Comparison of ENCODE assay signal across 15 cellular contexts in the genomic region with DNA sequence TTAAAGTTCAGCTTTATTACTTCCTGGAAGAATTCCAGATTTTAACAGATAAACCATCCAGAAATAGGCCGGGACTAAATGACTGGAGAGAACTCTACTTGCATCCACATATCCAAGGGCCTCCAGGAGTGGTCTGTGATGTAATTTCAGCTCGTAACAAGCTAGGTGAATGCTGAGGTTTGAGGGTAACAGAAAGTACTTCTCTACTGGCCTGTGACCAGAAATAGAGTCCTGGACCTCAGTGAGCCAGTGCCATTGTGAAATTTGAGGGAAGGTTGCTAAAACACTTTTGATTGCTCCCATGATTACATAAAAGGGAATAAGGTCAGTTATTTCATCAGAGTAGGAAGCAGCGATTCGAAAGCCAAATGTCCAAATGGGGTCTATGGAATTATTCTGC.
DNase-seq lines count a peak whose midpoint lies in the region; ATAC-seq and TF ChIP-seq lines count a peak whose summit lies in the region.
"Had no signal": no experiment of that assay in that cellular context is flagged by ENCODE, and none has a peak within 500 bp of the region (broad histone marks: within the 10 kb centered on the region; RNA-seq: fewer than 3 reads in every experiment).

No MANE protein-coding gene starts in this region.

- 18 to 32% methylated on average over 4 of the region's 4 CpGs for WGBS in lung, 2 donors

- DNase-seq in HK-2 (ENCODE audit: unreplicated experiment) (peak; percentile 16), activated B cell treated with CpG ODN at 0.5 μM for 24 hours (no peak), lung (ENCODE audit: low spot score) (peak; percentile 35), HUDEP-2 (lab: John Stamatoyannopoulos, UW; ENCODE audit: unreplicated experiment in 76 of 76) (no peak), NCI-H2107 (lab: John Stamatoyannopoulos, UW) (no peak), GM13977 (ENCODE audit: low spot score) (no peak)
- DNase-seq: activated CD8-positive, alpha-beta memory T cell treated with anti-CD3 and anti-CD28 coated beads for 24 hours; amniotic stem cell; NCI-H1092 treated with DMSO at 0.1 percent for 48 hours; NCI-H82; nephron progenitor cell had no signal

- H3K27ac Mint-ChIP-seq in activated B cell treated with CpG ODN at 0.5 μM for 24 hours: peak overlapping the region; percentile 9
- H3K27ac Mint-ChIP-seq: nephron progenitor cell had no signal

- H3K9me3 Mint-ChIP-seq in activated B cell treated with CpG ODN at 0.5 μM for 24 hours: no peaks in the 10 kb centered on the region
- H3K9me3 Mint-ChIP-seq: nephron progenitor cell had no signal

- ATAC-seq in activated B cell treated with CpG ODN at 0.5 μM for 24 hours (ENCODE audit: low read depth) (no peak), lung (ENCODE audit: insufficient read depth, low FRiP score) (peak; percentile 54), GM19351 (IDR thresholded peaks at IDR 0.05; ENCODE audit: unreplicated experiment) (no peak)
- ATAC-seq: GM12878 had no signal

- peaks cover 79% of the 10 kb centered on the region for H3K36me3 Mint-ChIP-seq in activated B cell treated with CpG ODN at 0.5 μM for 24 hours (ENCODE audit: low read depth)

- H3K9ac ChIP-seq in BLaER1 treated with 17β-estradiol and CSF1 and Interleukin-3, amounts not matched to agents 10 nM and 100 nM: no peak overlapping the region

- peak overlapping the region in 3 of 11 experiments; percentile 3 to 67 (median 52); a peak in 4 of 22 replicates for H3K4me2 ChIP-seq in BLaER1 treated with 17β-estradiol and CSF1 and Interleukin-3, amounts not matched to agents 10 nM and 100 nM
- H3K4me2 ChIP-seq: smooth muscle cell had no signal

- H3K36me3 ChIP-seq in BLaER1 treated with 17β-estradiol and CSF1 and Interleukin-3, amounts not matched to agents 10 nM and 100 nM: peaks cover 65 to 100% (median 97%) of the 10 kb centered on the region in 11 experiments
- no peaks in the 10 kb centered on the region for H3K36me3 ChIP-seq in lung (ENCODE audit: control insufficient read depth in 2 of 2, insufficient read depth in 2 of 2, low read length in 2 of 2)

- peaks cover 0 to 67% (median 12%) of the 10 kb centered on the region in 10 experiments; a peak in 12 of 20 replicates for H3K4me1 ChIP-seq in BLaER1 treated with 17β-estradiol and CSF1 and Interleukin-3, amounts not matched to agents 10 nM and 100 nM
- H3K4me1 ChIP-seq in lung (ENCODE audit: control insufficient read depth in 2 of 2, insufficient read depth in 2 of 2, low read length in 2 of 2): no peaks in the 10 kb centered on the region

- CTCF ChIA-PET in activated B cell treated with CpG ODN at 0.5 μM for 24 hours (lab: Charles Lee): interaction anchor here (1.0 kb wide), 1 partner anchor 118 kb away, joined by 5 read pairs; no protein-coding TSS in a partner anchor

- H3K4me3 Mint-ChIP-seq in activated B cell treated with CpG ODN at 0.5 μM for 24 hours: no peak overlapping the region
- H3K4me3 Mint-ChIP-seq: nephron progenitor cell had no signal

- peaks cover 33% of the 10 kb centered on the region for H3K4me1 Mint-ChIP-seq in activated B cell treated with CpG ODN at 0.5 μM for 24 hours
- H3K4me1 Mint-ChIP-seq: nephron progenitor cell had no signal

- peaks cover 0 to 17% (median 0%) of the 10 kb centered on the region in 11 experiments; a peak in 3 of 22 replicates for H4K20me1 ChIP-seq in BLaER1 treated with 17β-estradiol and CSF1 and Interleukin-3, amounts not matched to agents 10 nM and 100 nM

- H3K27me3 ChIP-seq in BLaER1 treated with 17β-estradiol and CSF1 and Interleukin-3, amounts not matched to agents 10 nM and 100 nM: no peaks in the 10 kb centered on the region
- H3K27me3 ChIP-seq in lung (ENCODE audit: control insufficient read depth, insufficient read depth): no peaks in the 10 kb centered on the region

- POLR2A ChIA-PET in activated B cell treated with CpG ODN at 0.5 μM for 24 hours (lab: Charles Lee): no interaction called here

- peak overlapping the region in 6 of 11 experiments; percentile 8 to 49 (median 39); a peak in 5 of 22 replicates for H3K27ac ChIP-seq in BLaER1 treated with 17β-estradiol and CSF1 and Interleukin-3, amounts not matched to agents 10 nM and 100 nM
- no peak overlapping the region for H3K27ac ChIP-seq in lung (ENCODE audit: low read depth in 1 of 2, low read length in 1 of 2)

- no peaks in the 10 kb centered on the region for H3K9me3 ChIP-seq in BLaER1 treated with 17β-estradiol and CSF1 and Interleukin-3, amounts not matched to agents 10 nM and 100 nM (replicated peaks in 1 of 11)
- no peaks in the 10 kb centered on the region for H3K9me3 ChIP-seq in lung (ENCODE audit: control insufficient read depth in 2 of 2, insufficient read depth in 1 of 2, low read length in 1 of 2)

- no peak overlapping the region for H3K4me3 ChIP-seq in BLaER1 treated with 17β-estradiol and CSF1 and Interleukin-3, amounts not matched to agents 10 nM and 100 nM
- no peak overlapping the region for H3K4me3 ChIP-seq in lung
- H3K4me3 ChIP-seq: GM12878, smooth muscle cell had no signal

- TF ChIP-seq CTCF in activated B cell treated with CpG ODN at 0.5 μM for 24 hours (IDR thresholded peaks at IDR 0.05) (no peak), lung (IDR thresholded peaks at IDR 0.05; ENCODE audit: control extremely low read depth, extremely low read depth) (no peak), GM13977 (IDR thresholded peaks at IDR 0.05; ENCODE audit: extremely low read depth, insufficient read depth, missing control alignments) (no peak)

- intact Hi-C loops in activated B cell treated with CpG ODN at 0.5 μM for 24 hours (cut with micrococcal nuclease): no loop called here

- H3K27me3 Mint-ChIP-seq in activated B cell treated with CpG ODN at 0.5 μM for 24 hours: no peaks in the 10 kb centered on the region

- in situ Hi-C loops in GM13977 (cut with MboI; ENCODE audit: low pct_unique_long_range_greater_than_20kb, low sequenced_read_pairs, unreplicated experiment): no loop called here

Comparison
In these comparisons a context has a peak if more than half of its experiments do, and no peak if none do; other contexts are left out.
1. H3K27ac ChIP-seq: peak in BLaER1 treated with 17β-estradiol and CSF1 and Interleukin-3, amounts not matched to agents 10 nM and 100 nM (6 of 11); none in lung (0 of 2).
2. DNase-seq: peak in HK-2 (single experiment) and lung (single experiment); none in activated B cell treated with CpG ODN at 0.5 μM for 24 hours (single experiment), HUDEP-2 (0 of 76), NCI-H2107 (single experiment) and GM13977 (single experiment).